In genomic region chr17:75755205-75755901, GRCh38 we compare ENCODE assay signal across 12 cellular contexts. TPM values are rescaled to one million over a fixed set of nuclear protein-coding genes. Genes with fewer than 3 reads are reported as not detected.
A peak's percentile ranks its signal among the peaks of the same experiment; 100 is the strongest.
DNase-seq lines count a peak whose midpoint lies in the region; ATAC-seq and TF ChIP-seq lines count a peak whose summit lies in the region.
"Had no signal": no experiment of that assay in that cellular context is flagged by ENCODE, and none has a peak within 500 bp of the region (broad histone marks: within the 10 kb centered on the region; RNA-seq: fewer than 3 reads in every experiment).

No MANE protein-coding gene starts in this region.

- no peak overlapping the region for H3K23ac ChIP-seq in IMR-90 (ENCODE audit: low read depth, low read length)

- dilution Hi-C loops in IMR-90 (cut with HindIII; ENCODE audit: low sequenced_read_pairs, unreplicated experiment), result no loop called here

- H4K8ac ChIP-seq in IMR-90 (ENCODE audit: low read depth in 2 of 2, low read length in 2 of 2), result no peak overlapping the region

- intact Hi-C loops in IMR-90 (cut with micrococcal nuclease), result no loop called here

- no peak overlapping the region for H3K4ac ChIP-seq in IMR-90 (ENCODE audit: low read depth, low read length)

- POLR2A ChIA-PET in IMR-90 (lab: Charles Lee; ENCODE audit: unreplicated experiment), result interaction anchor here (0.5 kb wide), 1 partner anchor 20 kb away, joined by 3 read pairs; no protein-coding TSS in a partner anchor
- POLR2A ChIA-PET in WTC11 (lab: Charles Lee), result interaction anchor here (0.5 kb wide), 2 partner anchors 10 to 32 kb away, joined by 3 read pairs; no protein-coding TSS in a partner anchor

- no peak overlapping the region for H3K56ac ChIP-seq in IMR-90 (ENCODE audit: extremely low read depth, insufficient read depth, low read length)

- in situ Hi-C loops in IMR-90 (cut with MboI; ENCODE audit: low sequenced_read_pairs), result no loop called here

- H2BK5ac ChIP-seq in IMR-90 (ENCODE audit: low read depth, low read length, poor library complexity, severe bottlenecking), result no peak overlapping the region

- BruUV-seq in IMR-90 (replicated peaks; lab: Mats Ljungman, UMichigan), result no TSS peak

- H2BK20ac ChIP-seq in IMR-90 (ENCODE audit: low read depth, low read length), result no peak overlapping the region

- ATAC-seq in IMR-90 (ENCODE audit: low read depth) (no peak), WTC11 (no peak; the same call in 1 of the 2 replicates), HG02938 (IDR thresholded peaks at IDR 0.05; ENCODE audit: unreplicated experiment) (no peak)

- 80% methylated on average over 5 of the region's 20 CpGs; no CpG with 5 or more reads in 1 of the 2 experiments for WGBS in IMR-90 (ENCODE audit: extremely low coverage in 2 of 2, insufficient read length in 1 of 2), 2 experiments

- H3K9ac ChIP-seq in IMR-90 (ENCODE audit: low read depth, low read length), result no peak overlapping the region

- H3K9me3 ChIP-seq in IMR-90 (ENCODE audit: control insufficient read depth, insufficient read depth, low read length), result no peaks in the 10 kb centered on the region
- H3K9me3 ChIP-seq: lower lobe of right lung, prostate gland had no signal

- H2BK120ac ChIP-seq in IMR-90 (ENCODE audit: low read depth, low read length), result no peak overlapping the region

- no peaks in the 10 kb centered on the region for H3K36me3 Mint-ChIP-seq in WTC11
- no peaks in the 10 kb centered on the region for H3K36me3 Mint-ChIP-seq in nephron (ENCODE audit: low read depth)
- no peaks in the 10 kb centered on the region for H3K36me3 Mint-ChIP-seq in immature natural killer cell

- peaks cover 13% of the 10 kb centered on the region for H3K4me1 Mint-ChIP-seq in WTC11
- peaks cover 6% of the 10 kb centered on the region for H3K4me1 Mint-ChIP-seq in nephron
- H3K4me1 Mint-ChIP-seq in immature natural killer cell, result peaks cover 6 to 9% of the 10 kb centered on the region in 2 donors

- H3K9me3 Mint-ChIP-seq in WTC11 (no peaks in the 10 kb centered on the region), nephron (no peaks in the 10 kb centered on the region), immature natural killer cell (no peaks in the 10 kb centered on the region)

- no peak overlapping the region for H4K5ac ChIP-seq in IMR-90 (ENCODE audit: low read depth, low read length)

- no peaks in the 10 kb centered on the region for H4K20me1 ChIP-seq in IMR-90 (ENCODE audit: insufficient read depth, low read length)

- H3K27me3 Mint-ChIP-seq in WTC11 (ENCODE audit: low read depth), result peaks cover 8% of the 10 kb centered on the region
- no peaks in the 10 kb centered on the region for H3K27me3 Mint-ChIP-seq in nephron (ENCODE audit: low read depth)
- peaks cover 0 to 3% (median 1%) of the 10 kb centered on the region in 3 donors for H3K27me3 Mint-ChIP-seq in immature natural killer cell (ENCODE audit: low read depth in 3 of 3)

- no peak overlapping the region for H2BK15ac ChIP-seq in IMR-90 (ENCODE audit: low read depth, low read length)

- H3K27ac Mint-ChIP-seq in WTC11, result no peak overlapping the region
- H3K27ac Mint-ChIP-seq in nephron, result peak overlapping the region in 2 of 3 experiments; percentile 75 to 85
- H3K27ac Mint-ChIP-seq in immature natural killer cell, result peak overlapping the region in 1 of 6 donors; percentile 68

- DNase-seq in NCI-H82 (lab: John Stamatoyannopoulos, UW) (peak; percentile 39), NCI-H82 treated with DMSO at 0.1 percent for 48 hours (lab: John Stamatoyannopoulos, UW; ENCODE audit: unreplicated experiment) (no peak), IMR-90 (no peak), WTC11 (ENCODE audit: low spot score) (no peak), immature natural killer cell (no peak)
- no peak for DNase-seq in stimulated activated naive CD4-positive, alpha-beta T cell (lab: John Stamatoyannopoulos, UW)
- DNase-seq: anterior cingulate cortex; effector memory CD4-positive, alpha-beta T cell; lower lobe of right lung had no signal

- H3K4me3 Mint-ChIP-seq in WTC11 (peak overlapping the region; percentile 11; the same call in 1 of the 2 replicates), nephron (peak overlapping the region in 1 of 3 experiments; percentile 58), immature natural killer cell (peak overlapping the region in 1 of 5 donors; percentile 82)

- TF ChIP-seq RAD21 in IMR-90 (IDR thresholded peaks at IDR 0.05; ENCODE audit: low read length), result no peak

- no peak overlapping the region for H3K4me3 ChIP-seq in IMR-90 (ENCODE audit: insufficient read depth, low read depth, low read length)
- H3K4me3 ChIP-seq: lower lobe of right lung, prostate gland had no signal

- H2AK5ac ChIP-seq in IMR-90 (ENCODE audit: low read depth, low read length), result no peak overlapping the region

- H3K9me1 ChIP-seq in IMR-90 (ENCODE audit: insufficient read depth, low read length), result peaks cover 3% of the 10 kb centered on the region; the same call in 1 of the 2 replicates

- H3K18ac ChIP-seq in IMR-90 (ENCODE audit: low read depth, low read length), result no peak overlapping the region

- H3K27ac ChIP-seq in IMR-90 (ENCODE audit: insufficient read depth, low read length), result no peak overlapping the region
- H3K27ac ChIP-seq: lower lobe of right lung, prostate gland had no signal

- CTCF ChIA-PET in IMR-90 (lab: Yijun Ruan, JAX), result no interaction called here
- CTCF ChIA-PET in WTC11 (lab: Charles Lee), result interaction anchor here (0.6 to 9.4 kb wide), 6 partner anchors 7 to 126 kb away, joined by 3 to 318 read pairs (median 42); partner anchors contain the start of genes GALK1 and SMIM5

- TF ChIP-seq CTCF in IMR-90 (conservative IDR thresholded peaks at IDR 0.05; ENCODE audit: low read depth, low read length) (no peak), WTC11 (IDR thresholded peaks at IDR 0.05) (no peak), nephron (IDR thresholded peaks at IDR 0.05; ENCODE audit: unreplicated experiment in 3 of 3) (no peak)

- no peaks in the 10 kb centered on the region; the same call in 1 of the 2 replicates for H3K27me3 ChIP-seq in IMR-90 (ENCODE audit: control insufficient read depth, insufficient read depth, low read length)

- peaks cover 6% of the 10 kb centered on the region for H3K4me1 ChIP-seq in IMR-90 (ENCODE audit: control insufficient read depth, insufficient read depth, low read length)
- H3K4me1 ChIP-seq: prostate gland had no signal

- no peak for TF ChIP-seq POLR2A in IMR-90 (IDR thresholded peaks at IDR 0.05; ENCODE audit: low read depth, low read length)

- peak overlapping the region; percentile 76 for H2AK9ac ChIP-seq in IMR-90 (replicated peaks; ENCODE audit: low read depth, low read length, poor library complexity)

- no peak overlapping the region for H3K14ac ChIP-seq in IMR-90 (replicated peaks; ENCODE audit: low read depth, low read length)

- H4K91ac ChIP-seq in IMR-90 (ENCODE audit: insufficient read depth, low read depth, low read length), result no peak overlapping the region

- no peaks in the 10 kb centered on the region for H3K36me3 ChIP-seq in IMR-90 (ENCODE audit: control insufficient read depth, insufficient read depth, low read length)
- H3K36me3 ChIP-seq: prostate gland had no signal

- H3K79me1 ChIP-seq in IMR-90 (ENCODE audit: low read depth in 1 of 2, low read length in 2 of 2), result no peaks in the 10 kb centered on the region

- H3K4me2 ChIP-seq in IMR-90 (ENCODE audit: low read depth, low read length), result no peak overlapping the region

- no peak overlapping the region for H2AFZ ChIP-seq in IMR-90 (replicated peaks; ENCODE audit: low read length, poor library complexity)

TF ChIP-seq in IMR-90, 13 proteins besides CTCF, POLR2A, EP300 and RAD21 (continues in another document):
- no peak for TF ChIP-seq CHD1 (IDR thresholded peaks at IDR 0.05; ENCODE audit: low read depth, low read length)
- TF ChIP-seq RCOR1 (IDR thresholded peaks at IDR 0.05; ENCODE audit: insufficient replicate concordance, low read length), result no peak
- no peak for TF ChIP-seq USF2 (IDR thresholded peaks at IDR 0.05; ENCODE audit: low read depth, low read length)
- no peak for TF ChIP-seq FOS (IDR thresholded peaks at IDR 0.05; ENCODE audit: low read depth, low read length)

TF ChIP-seq in WTC11, 78 proteins besides CTCF, POLR2A, EP300 and RAD21 (continues in another document):
- TF ChIP-seq, protein P1, sequence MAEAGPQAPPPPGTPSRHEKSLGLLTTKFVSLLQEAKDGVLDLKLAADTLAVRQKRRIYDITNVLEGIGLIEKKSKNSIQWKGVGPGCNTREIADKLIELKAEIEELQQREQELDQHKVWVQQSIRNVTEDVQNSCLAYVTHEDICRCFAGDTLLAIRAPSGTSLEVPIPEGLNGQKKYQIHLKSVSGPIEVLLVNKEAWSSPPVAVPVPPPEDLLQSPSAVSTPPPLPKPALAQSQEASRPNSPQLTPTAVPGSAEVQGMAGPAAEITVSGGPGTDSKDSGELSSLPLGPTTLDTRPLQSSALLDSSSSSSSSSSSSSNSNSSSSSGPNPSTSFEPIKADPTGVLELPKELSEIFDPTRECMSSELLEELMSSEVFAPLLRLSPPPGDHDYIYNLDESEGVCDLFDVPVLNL (CRISPR knock-in tag; IDR thresholded peaks at IDR 0.05; ENCODE audit: borderline replicate concordance, low read depth), result no peak
- no peak for TF ChIP-seq EMX1 (CRISPR knock-in tag; IDR thresholded peaks at IDR 0.05)
- TF ChIP-seq ZNF423 (CRISPR knock-in tag; IDR thresholded peaks at IDR 0.05), result no peak

RNA-seq across cellular contexts. Expression of gene GALK1, which starts 9.6 kb away (rescaled TPM):
- total RNA-seq in IMR-90 (2012; rRNA removed) (18.9 and 21.9 TPM in 2 replicates), WTC11 (2021) (42.2 to 49.9 TPM (median 49.4 TPM) in 3 replicates)
- polyA plus RNA-seq in IMR-90 (2012; rRNA removed) (19.9 and 28.7 TPM in 2 replicates), immature natural killer cell (10 to 100 TPM; 25.1 to 86.7 (median 30.7) TPM)
- polyA plus RNA-seq in IMR-90 (2012; cell fraction: cytosol; rRNA removed), result 34.6 and 48.4 TPM in 2 replicates
- polyA plus RNA-seq in IMR-90 (2012; cell fraction: nucleus; rRNA removed; ENCODE audit: low replicate concordance), result 51.9 and 143 TPM in 2 replicates

RNA-seq across cellular contexts. Expression of gene UNK, which starts 29.3 kb away (rescaled TPM):
- total RNA-seq in IMR-90 (2012; rRNA removed) (15.4 and 15.8 TPM in 2 replicates), WTC11 (2021) (35.0 to 37.8 TPM (median 35.4 TPM) in 3 replicates)
- polyA plus RNA-seq in IMR-90 (2012; rRNA removed) (16.9 and 17.3 TPM in 2 replicates), immature natural killer cell (10 to 100 TPM; 26.0 to 48.4 (median 34.4) TPM)
- polyA plus RNA-seq in IMR-90 (2012; cell fraction: cytosol; rRNA removed), result 14.3 and 21.3 TPM in 2 replicates
- polyA plus RNA-seq in IMR-90 (2012; cell fraction: nucleus; rRNA removed; ENCODE audit: low replicate concordance), result 35.1 and 41.8 TPM in 2 replicates

RNA-seq across cellular contexts. Expression of gene ITGB4, which starts 34.1 kb away (rescaled TPM):
- total RNA-seq in IMR-90 (2012; rRNA removed), result under 0.01 TPM in 1 of 2 replicates, not detected in the other
- 0.27 and 0.39 TPM in 2 replicates for polyA plus RNA-seq in IMR-90 (2012; rRNA removed)
- 0.04 and 0.36 TPM in 2 replicates for polyA plus RNA-seq in IMR-90 (2012; cell fraction: cytosol; rRNA removed)
- polyA plus RNA-seq in IMR-90 (2012; cell fraction: nucleus; rRNA removed; ENCODE audit: low replicate concordance), result 0.63 and 1.5 TPM in 2 replicates
- total RNA-seq in WTC11 (2021), result 9.5 to 11.2 TPM (median 10.6 TPM) in 3 replicates
- polyA plus RNA-seq in immature natural killer cell, result under 1 TPM in 1 of 3 donors, not detected in 2; 0.24 TPM

Comparison
In these comparisons a context has a peak if more than half of its experiments do, and no peak if none do; other contexts are left out.
1. RNA of gene ITGB4, which starts 34.1 kb away (total RNA-seq): 9.5 to 11.2 TPM in WTC11; under 0.01 TPM in IMR-90; every median in the first group is over 10 times any median in the second.